ENCODE assay signal across 17 cellular contexts in the genomic region with DNA sequence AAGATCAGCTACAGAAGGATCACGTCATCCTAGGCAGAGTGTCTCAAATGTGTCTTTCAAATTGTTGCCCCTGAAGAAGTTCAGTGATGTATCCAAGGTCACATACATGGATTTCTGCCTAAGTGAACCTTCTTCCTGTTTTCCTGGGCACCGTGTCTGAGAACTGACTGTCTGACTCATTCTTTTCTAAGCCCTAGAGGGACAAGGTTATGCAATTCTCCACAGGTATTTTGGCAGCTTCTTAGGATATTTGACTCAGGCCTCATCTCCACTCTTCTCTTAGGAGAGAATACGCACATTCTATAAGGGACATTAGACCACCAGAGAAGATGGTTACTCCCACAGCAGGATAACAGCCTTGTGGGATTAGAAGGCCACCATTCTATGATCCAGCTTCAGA.
DNase-seq lines count a peak whose midpoint lies in the region; ATAC-seq, FAIRE-seq and TF ChIP-seq lines count a peak whose summit lies in the region.
"Had no signal": no experiment of that assay in that cellular context is flagged by ENCODE, and none has a peak within 500 bp of the region (broad histone marks: within the 10 kb centered on the region; RNA-seq: fewer than 3 reads in every experiment).

No MANE protein-coding gene starts in this region.

- H3K27ac ChIP-seq in naive thymus-derived CD4-positive, alpha-beta T cell (ENCODE audit: low read depth, low read length) = no peak overlapping the region
- H3K27ac ChIP-seq: stomach had no signal

- H3K27ac Mint-ChIP-seq in naive thymus-derived CD4-positive, alpha-beta T cell = no peak overlapping the region
- H3K27ac Mint-ChIP-seq: effector memory CD8-positive, alpha-beta T cell had no signal

- H3K4me3 ChIP-seq in AG04449 (ENCODE audit: low read depth, low read length) = no peak overlapping the region
- no peak overlapping the region for H3K4me3 ChIP-seq in naive thymus-derived CD4-positive, alpha-beta T cell (ENCODE audit: low read length)
- H3K4me3 ChIP-seq: HAP-1, stomach had no signal

- peaks cover 5 to 28% (median 25%) of the 10 kb centered on the region in 5 donors for H3K27me3 Mint-ChIP-seq in naive thymus-derived CD4-positive, alpha-beta T cell

- H3K4me3 Mint-ChIP-seq in naive thymus-derived CD4-positive, alpha-beta T cell = no peak overlapping the region
- H3K4me3 Mint-ChIP-seq: effector memory CD8-positive, alpha-beta T cell had no signal

- no peak for TF ChIP-seq CTCF in AG04449 (IDR thresholded peaks at IDR 0.05; ENCODE audit: insufficient read depth, low read length, missing control alignments)

- no peak for FAIRE-seq in GM12891 (lab: Jason Lieb, UNC)
- FAIRE-seq: islet of Langerhans had no signal

- no peaks in the 10 kb centered on the region for H3K9me3 ChIP-seq in naive thymus-derived CD4-positive, alpha-beta T cell (ENCODE audit: control insufficient read depth in 2 of 3, low read length in 3 of 3)
- H3K9me3 ChIP-seq: HAP-1, stomach had no signal

- no peaks in the 10 kb centered on the region for H3K4me1 ChIP-seq in naive thymus-derived CD4-positive, alpha-beta T cell (ENCODE audit: control insufficient read depth in 2 of 2, insufficient read depth in 2 of 2, low read length in 2 of 2)

- H3K27me3 ChIP-seq in naive thymus-derived CD4-positive, alpha-beta T cell (ENCODE audit: control insufficient read depth in 2 of 2, insufficient read depth in 2 of 2, low read length in 2 of 2) = no peaks in the 10 kb centered on the region
- H3K27me3 ChIP-seq: stomach had no signal

- POLR2A ChIA-PET in AG04449 (lab: Yijun Ruan, JAX) = interaction anchor here (1.2 to 4.0 kb wide), 3 partner anchors 24 to 393 kb away, joined by 3 to 22 read pairs (median 4); a partner anchor contains a TSS
- POLR2A ChIA-PET in naive thymus-derived CD4-positive, alpha-beta T cell (lab: Charles Lee) = no interaction called here

- intact Hi-C loops in naive thymus-derived CD4-positive, alpha-beta T cell (cut with micrococcal nuclease) = no loop called here

- no peaks in the 10 kb centered on the region for H3K4me1 Mint-ChIP-seq in naive thymus-derived CD4-positive, alpha-beta T cell

- peaks cover 0 to 3% (median 0%) of the 10 kb centered on the region in 11 donors for H3K9me3 Mint-ChIP-seq in naive thymus-derived CD4-positive, alpha-beta T cell
- H3K9me3 Mint-ChIP-seq: effector memory CD8-positive, alpha-beta T cell had no signal

- DNase-seq in AG04449 (ENCODE audit: low read depth, low spot score) (peak; percentile 77), M059J (ENCODE audit: low read depth) (peak; percentile 97), T47D (ENCODE audit: low read depth in 1 of 2, low spot score in 1 of 2) (peak; percentile 13 to 89), kidney tubule cell (ENCODE audit: low spot score) (peak; percentile 92), GM12891 (ENCODE audit: insufficient read length, low spot score) (no peak), NOMO-1 treated with dmso at 0.1 percent for 144 hours (lab: John Stamatoyannopoulos, UW; ENCODE audit: unreplicated experiment) (no peak), DMS79 treated with DMSO at 0.1 percent for 48 hours (lab: John Stamatoyannopoulos, UW) (no peak)
- no peak for DNase-seq in naive thymus-derived CD4-positive, alpha-beta T cell
- DNase-seq: activated CD4-positive, alpha-beta T cell treated with anti-CD3 and anti-CD28 coated beads, Interleukin-2, amount 50 U/mL, for 1 hour; activated naive CD4-positive, alpha-beta T cell treated with Interleukin-2 at 50 U/mL for 16 hours; effector memory CD8-positive, alpha-beta T cell; NCI-H524 treated with DMSO at 0.1 percent for 48 hours; nucleus accumbens; stimulated activated CD4-positive, alpha-beta T cell treated with anti-CD3 and anti-CD28 coated beads, Interleukin-4, amount 100 ng/mL, for 24 hours; stomach had no signal

- no peak for ATAC-seq in naive thymus-derived CD4-positive, alpha-beta T cell
- ATAC-seq: effector memory CD8-positive, alpha-beta T cell had no signal

- CTCF ChIA-PET in AG04449 (lab: Yijun Ruan, JAX) = interaction anchor here (0.7 to 2.4 kb wide), 3 partner anchors 17 to 489 kb away, joined by 3 to 6 read pairs (median 5); no protein-coding TSS in a partner anchor
- CTCF ChIA-PET in naive thymus-derived CD4-positive, alpha-beta T cell (lab: Charles Lee) = no interaction called here

- TF ChIP-seq POLR2A in GM12891 (IDR thresholded peaks at IDR 0.05; ENCODE audit: low read depth, low read length) = no peak

- H3K36me3 Mint-ChIP-seq in naive thymus-derived CD4-positive, alpha-beta T cell = no peaks in the 10 kb centered on the region

- H3K36me3 ChIP-seq in naive thymus-derived CD4-positive, alpha-beta T cell (ENCODE audit: control insufficient read depth in 2 of 3, insufficient read depth in 3 of 3, low read length in 3 of 3) = no peaks in the 10 kb centered on the region
- H3K36me3 ChIP-seq: HAP-1, stomach had no signal

- in situ Hi-C loops in T47D (cut with HindIII; ENCODE audit: low pct_unique_long_range_greater_than_20kb, low sequenced_read_pairs) = no loop called here

TF ChIP-seq in GM12891, 5 proteins besides CTCF, POLR2A, EP300 and RAD21:
- no peak for TF ChIP-seq POLR2AphosphoS5 (IDR thresholded peaks at IDR 0.05; ENCODE audit: low read depth, low read length)
TF ChIP-seq in GM12891: peak in this region for 0.

Comparison
In these comparisons a context has a peak if more than half of its experiments do, and no peak if none do; other contexts are left out.
1. DNase-seq: peak in AG04449 (single experiment), M059J (single experiment), T47D (2 of 2) and kidney tubule cell (single experiment); none in GM12891 (single experiment), naive thymus-derived CD4-positive, alpha-beta T cell (0 of 9), NOMO-1 treated with dmso at 0.1 percent for 144 hours (single experiment) and DMS79 treated with DMSO at 0.1 percent for 48 hours (single experiment).